17 cellular contexts compared by ENCODE assay signal in genomic region chr16:82926500-82926899, GRCh38.
"Had no signal": no experiment of that assay in that cellular context is flagged by ENCODE, and none has a peak within 500 bp of the region (broad histone marks: within the 10 kb centered on the region; RNA-seq: fewer than 3 reads in every experiment).

No MANE protein-coding gene starts in this region.

- H3K4me3 Mint-ChIP-seq: mesothelial cell of epicardium had no signal

- H3K4me1 Mint-ChIP-seq: mesothelial cell of epicardium had no signal

- ATAC-seq: foreskin keratinocyte, gastroesophageal sphincter, heart left ventricle, left colon, left lobe of liver, lower lobe of right lung, mucosa of descending colon had no signal

- H3K36me3 Mint-ChIP-seq: mesothelial cell of epicardium had no signal

- H3K27ac Mint-ChIP-seq: mesothelial cell of epicardium had no signal

- DNase-seq: dermis blood vessel endothelial cell; dorsolateral prefrontal cortex; effector CD4-positive, alpha-beta T cell; effector memory CD4-positive, alpha-beta T cell; foreskin keratinocyte; heart left ventricle; hypothalamus; kidney; kidney glomerular epithelial cell; left colon; left ventricle myocardium inferior; lower lobe of right lung; mesenchymal stem cell; mucosa of descending colon had no signal
